In the genomic region with DNA sequence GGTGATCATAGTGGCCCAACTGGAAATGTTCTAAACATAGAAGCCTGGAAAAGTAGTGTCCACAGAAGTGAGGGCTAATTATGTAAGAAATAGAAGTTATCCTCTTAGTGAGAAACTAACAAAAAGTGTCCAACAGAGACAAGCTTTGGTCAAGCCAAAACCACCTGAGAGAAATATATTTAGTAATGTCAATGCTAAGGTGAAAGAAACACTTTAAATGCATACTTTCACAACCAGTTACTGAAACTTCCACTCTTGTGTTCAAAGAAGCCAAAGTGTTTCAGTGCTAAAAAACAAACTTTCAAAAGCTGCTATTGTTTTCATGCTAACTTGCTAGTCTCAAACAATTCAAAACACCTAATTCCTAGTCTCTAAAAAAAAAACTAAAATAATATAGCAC, we compare ENCODE assay signal across 15 cellular contexts. TPM values are rescaled to one million over a fixed set of nuclear protein-coding genes. Genes with fewer than 3 reads are reported as not detected.
DNase-seq lines count a peak whose midpoint lies in the region; ATAC-seq, FAIRE-seq and TF ChIP-seq lines count a peak whose summit lies in the region.
"Had no signal": no experiment of that assay in that cellular context is flagged by ENCODE, and none has a peak within 500 bp of the region (broad histone marks: within the 10 kb centered on the region; RNA-seq: fewer than 3 reads in every experiment).

No MANE protein-coding gene starts in this region.

- no peaks in the 10 kb centered on the region for H3K36me3 ChIP-seq in osteoblast (ENCODE audit: insufficient read depth, low read length)

- FAIRE-seq in GM19239 (lab: Jason Lieb, UNC): peak; percentile 94
- FAIRE-seq: D721Med, HepG2 had no signal

- no peaks in the 10 kb centered on the region for H3K27me3 ChIP-seq in osteoblast (ENCODE audit: insufficient read depth, low read length)

- no peak overlapping the region for H3K4me2 ChIP-seq in osteoblast (ENCODE audit: insufficient read depth, low read length)

- peak; percentile 18 for DNase-seq in GM10266 (ENCODE audit: extremely low spot score)
- peak; percentile 10 for DNase-seq in GM19239 (ENCODE audit: insufficient read length, low spot score)
- no peak for DNase-seq in activated CD4-positive, alpha-beta T cell treated with anti-CD3 and anti-CD28 coated beads, Interleukin-2, amount 50 U/mL, for 4 hours
- DNase-seq in osteoblast (ENCODE audit: insufficient read length, low spot score, missing footprints): no peak
- DNase-seq in NCI-H345 (lab: John Stamatoyannopoulos, UW): no peak
- no peak for DNase-seq in activated T-cell treated with anti-CD3 and anti-CD28 coated beads, Interleukin-2, amount 50 U/mL, for 72 hours
- DNase-seq: activated CD4-positive, alpha-beta T cell treated with anti-CD3 and anti-CD28 coated beads, Interleukin-2, amount 10 ng/mL, durations not matched to agents 24 days and 14 days; activated naive CD4-positive, alpha-beta T cell treated with Interleukin-2 at 50 U/mL for 16 hours; mucosa of descending colon; NCI-H1417 treated with DMSO at 0.1 percent for 48 hours had no signal

- H2AFZ ChIP-seq in osteoblast (ENCODE audit: low read length): no peak overlapping the region

- H3K4me1 ChIP-seq in osteoblast (ENCODE audit: insufficient read depth, low read length): no peaks in the 10 kb centered on the region

- H3K4me1 Mint-ChIP-seq in activated T-cell treated with anti-CD3 and anti-CD28 coated beads, Interleukin-2, amount 50 U/mL, for 72 hours (ENCODE audit: low read depth): peaks cover 20% of the 10 kb centered on the region

- H3K27ac Mint-ChIP-seq in activated T-cell treated with anti-CD3 and anti-CD28 coated beads, Interleukin-2, amount 50 U/mL, for 72 hours: no peak overlapping the region
- H3K27ac Mint-ChIP-seq: activated CD4-positive, alpha-beta T cell treated with anti-CD3 and anti-CD28 coated beads, Interleukin-2, amount 10 ng/mL, durations not matched to agents 24 days and 14 days had no signal

- H3K4me3 Mint-ChIP-seq in activated T-cell treated with anti-CD3 and anti-CD28 coated beads, Interleukin-2, amount 50 U/mL, for 72 hours: no peak overlapping the region
- H3K4me3 Mint-ChIP-seq: activated CD4-positive, alpha-beta T cell treated with anti-CD3 and anti-CD28 coated beads, Interleukin-2, amount 10 ng/mL, durations not matched to agents 24 days and 14 days; central memory CD8-positive, alpha-beta T cell had no signal

- peaks cover 2 to 6% of the 10 kb centered on the region in 2 donors for H3K36me3 Mint-ChIP-seq in activated T-cell treated with anti-CD3 and anti-CD28 coated beads, Interleukin-2, amount 50 U/mL, for 72 hours (ENCODE audit: insufficient read depth in 2 of 2)

- H4K20me1 ChIP-seq in osteoblast (ENCODE audit: insufficient read depth, low read length): no peaks in the 10 kb centered on the region

- TF ChIP-seq CTCF in GM10266 (IDR thresholded peaks at IDR 0.05; ENCODE audit: control insufficient read depth, insufficient read depth, low read depth, missing control alignments) (no peak), osteoblast (IDR thresholded peaks at IDR 0.05; ENCODE audit: extremely low read depth, low read depth, low read length) (no peak)

- no peaks in the 10 kb centered on the region for H3K9me3 ChIP-seq in osteoblast (ENCODE audit: low read depth, low read length)
- H3K9me3 ChIP-seq: mucosa of descending colon had no signal

- H3K27me3 Mint-ChIP-seq in activated T-cell treated with anti-CD3 and anti-CD28 coated beads, Interleukin-2, amount 50 U/mL, for 72 hours (ENCODE audit: low read depth): no peaks in the 10 kb centered on the region
- H3K27me3 Mint-ChIP-seq: activated CD4-positive, alpha-beta T cell treated with anti-CD3 and anti-CD28 coated beads, Interleukin-2, amount 10 ng/mL, durations not matched to agents 24 days and 14 days; central memory CD8-positive, alpha-beta T cell had no signal

- no peak overlapping the region for H3K4me3 ChIP-seq in osteoblast (ENCODE audit: insufficient read depth, low read length)
- H3K4me3 ChIP-seq: mucosa of descending colon had no signal

- no peak overlapping the region for H3K27ac ChIP-seq in osteoblast (ENCODE audit: low read depth, low read length)

- no peaks in the 10 kb centered on the region for H3K9me3 Mint-ChIP-seq in activated T-cell treated with anti-CD3 and anti-CD28 coated beads, Interleukin-2, amount 50 U/mL, for 72 hours
- H3K9me3 Mint-ChIP-seq: activated CD4-positive, alpha-beta T cell treated with anti-CD3 and anti-CD28 coated beads, Interleukin-2, amount 10 ng/mL, durations not matched to agents 24 days and 14 days; central memory CD8-positive, alpha-beta T cell had no signal

- H3K79me2 ChIP-seq in osteoblast (ENCODE audit: insufficient read depth, low read length): no peaks in the 10 kb centered on the region

- ATAC-seq in GM21786 (IDR thresholded peaks at IDR 0.05; ENCODE audit: unreplicated experiment) (peak; percentile 99), HG03103 (IDR thresholded peaks at IDR 0.05; ENCODE audit: low read depth, unreplicated experiment) (peak; percentile 89)
- ATAC-seq in activated T-cell treated with anti-CD3 and anti-CD28 coated beads, Interleukin-2, amount 50 U/mL, for 72 hours (replicated peaks in 1 of 2): no peak
- ATAC-seq: HepG2, mucosa of descending colon had no signal

RNA-seq across cellular contexts. Expression of gene RAB11FIP2, which starts 18.1 kb away (rescaled TPM):
- 38.7 and 47.7 TPM in 2 replicates for total RNA-seq in osteoblast
- total RNA-seq in activated T-cell treated with anti-CD3 and anti-CD28 coated beads, Interleukin-2, amount 50 U/mL, for 72 hours: 10 to 100 TPM; 19.6 to 22.1 TPM

Comparison
In these comparisons a context has a peak if more than half of its experiments do, and no peak if none do; other contexts are left out.
1. DNase-seq: peak in GM10266 (single experiment) and GM19239 (single experiment); none in activated CD4-positive, alpha-beta T cell treated with anti-CD3 and anti-CD28 coated beads, Interleukin-2, amount 50 U/mL, for 4 hours (0 of 2), osteoblast (single experiment), NCI-H345 (single experiment) and activated T-cell treated with anti-CD3 and anti-CD28 coated beads, Interleukin-2, amount 50 U/mL, for 72 hours (0 of 2).
2. ATAC-seq: peak in GM21786 (single experiment) and HG03103 (single experiment); none in activated T-cell treated with anti-CD3 and anti-CD28 coated beads, Interleukin-2, amount 50 U/mL, for 72 hours (0 of 2).